In genomic region chr3:75638947-75639346, GRCh38 we compare ENCODE assay signal across 5 cellular contexts. TPM values are rescaled to one million over a fixed set of nuclear protein-coding genes. Genes with fewer than 3 reads are reported as not detected.
"Had no signal": no experiment of that assay in that cellular context is flagged by ENCODE, and none has a peak within 500 bp of the region (broad histone marks: within the 10 kb centered on the region; RNA-seq: fewer than 3 reads in every experiment).

No MANE protein-coding gene starts in this region.

RNA-seq across cellular contexts. Expression of gene FRG2C, which starts 25.2 kb away (rescaled TPM):
- total RNA-seq: H1, HepG2, HFFc6, HT1080 had no signal
- polyA plus RNA-seq: H1, HepG2, IgD-negative memory B cell had no signal
